8 cellular contexts compared by ENCODE assay signal in the genomic region with DNA sequence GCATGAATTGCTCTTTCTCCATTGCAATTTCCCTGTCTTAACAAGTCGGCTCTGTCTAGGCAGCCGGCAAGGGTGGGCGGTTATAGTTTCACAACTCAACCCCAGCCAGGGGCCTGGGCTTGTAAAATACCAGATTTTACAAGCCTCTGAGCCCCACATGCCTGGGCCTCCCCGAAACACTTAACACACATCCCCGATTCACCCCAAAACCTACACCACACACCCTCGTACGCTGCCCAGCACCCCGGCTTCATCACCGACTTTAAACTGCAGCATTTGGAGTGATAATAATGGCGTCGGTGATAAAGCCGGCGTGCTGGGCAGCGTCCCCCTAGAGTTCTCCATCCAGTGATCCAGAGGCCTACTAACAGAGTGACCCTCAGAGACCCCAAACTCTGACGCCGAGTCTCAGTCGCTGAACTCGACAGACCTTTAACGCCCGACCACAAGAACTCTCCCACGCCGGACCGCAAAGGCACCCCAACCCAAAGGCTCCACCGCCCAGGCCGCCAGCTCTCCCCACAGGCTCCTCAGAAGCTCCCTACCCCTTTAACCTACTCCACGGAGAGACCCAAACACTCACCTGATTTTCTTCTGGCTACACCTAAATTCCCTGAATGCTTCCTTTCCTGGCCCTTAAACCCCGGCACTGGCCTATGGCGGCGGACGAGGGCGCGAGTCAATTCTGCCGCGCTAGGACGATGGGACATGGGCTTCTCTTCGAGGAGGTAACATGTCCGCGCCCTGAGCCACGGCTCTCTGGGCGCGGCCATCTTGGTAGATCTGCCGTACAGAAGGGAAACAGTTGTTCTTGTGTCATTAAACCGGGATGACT. TPM values are rescaled to one million over a fixed set of nuclear protein-coding genes. Genes with fewer than 3 reads are reported as not detected.
DNase-seq lines count a peak whose midpoint lies in the region; ATAC-seq and TF ChIP-seq lines count a peak whose summit lies in the region.

A gene (minus strand): TSS at position 687 of the 835 bp plus-strand sequence. CDS start 4,910 bp downstream, outside the sequence.

- peak within 1 kb of the TSS; percentile 55 for H3K27ac ChIP-seq in layer of hippocampus (ENCODE audit: low read depth, low read length)

- H3K27me3 ChIP-seq in layer of hippocampus (ENCODE audit: control insufficient read depth, insufficient read depth, low read length), result no peaks in the 10 kb centered on the region

- H3K27ac Mint-ChIP-seq in activated CD4-positive, alpha-beta T cell treated with anti-CD3 and anti-CD28 coated beads, Interleukin-2, amount 10 ng/mL, durations not matched to agents 7 days and 5 days, result peak within 1 kb of the TSS; percentile 99

- peaks cover 60% of the 10 kb centered on the region for H3K9me3 Mint-ChIP-seq in activated CD4-positive, alpha-beta T cell treated with anti-CD3 and anti-CD28 coated beads, Interleukin-2, amount 10 ng/mL, durations not matched to agents 7 days and 5 days

- H3K36me3 Mint-ChIP-seq in activated CD4-positive, alpha-beta T cell treated with anti-CD3 and anti-CD28 coated beads, Interleukin-2, amount 10 ng/mL, durations not matched to agents 7 days and 5 days (ENCODE audit: low read depth), result peaks cover 62% of the 10 kb centered on the region

- peaks cover 7% of the 10 kb centered on the region for H3K27me3 Mint-ChIP-seq in activated CD4-positive, alpha-beta T cell treated with anti-CD3 and anti-CD28 coated beads, Interleukin-2, amount 10 ng/mL, durations not matched to agents 7 days and 5 days

- DNase-seq in GM13977 (ENCODE audit: low spot score), result peak; percentile 79
- peak; percentile 72 for DNase-seq in NCI-H510A (lab: John Stamatoyannopoulos, UW)
- peak; percentile 81 for DNase-seq in activated CD4-positive, alpha-beta T cell treated with anti-CD3 and anti-CD28 coated beads, Interleukin-2, amount 10 ng/mL, durations not matched to agents 7 days and 5 days
- peak; percentile 87 for DNase-seq in dedifferentiated amniotic fluid mesenchymal stem cell (ENCODE audit: extremely low spot score)
- DNase-seq in stimulated activated CD4-positive, alpha-beta T cell treated with anti-CD3 and anti-CD28 coated beads, Interleukin-15, amount 100 ng/mL, for 48 hours (ENCODE audit: low read depth in 2 of 2), result peak; percentile 68 to 69

- POLR2A ChIA-PET in activated CD4-positive, alpha-beta T cell treated with anti-CD3 and anti-CD28 coated beads, Interleukin-2, amount 10 ng/mL, durations not matched to agents 7 days and 5 days (lab: Charles Lee), result no interaction called here

- in situ Hi-C loops in GM13977 (cut with MboI; ENCODE audit: low pct_unique_long_range_greater_than_20kb, low sequenced_read_pairs, unreplicated experiment), result no loop called here

- ATAC-seq in HG02981 (IDR thresholded peaks at IDR 0.05; ENCODE audit: unreplicated experiment), result peak; percentile 72
- ATAC-seq in GM21447 (IDR thresholded peaks at IDR 0.05; ENCODE audit: unreplicated experiment), result no peak

- peak within 1 kb of the TSS; percentile 99 for H3K4me3 Mint-ChIP-seq in activated CD4-positive, alpha-beta T cell treated with anti-CD3 and anti-CD28 coated beads, Interleukin-2, amount 10 ng/mL, durations not matched to agents 7 days and 5 days

- CTCF ChIA-PET in activated CD4-positive, alpha-beta T cell treated with anti-CD3 and anti-CD28 coated beads, Interleukin-2, amount 10 ng/mL, durations not matched to agents 7 days and 5 days (lab: Charles Lee), result no interaction called here

- peaks cover 23% of the 10 kb centered on the region for H3K4me1 Mint-ChIP-seq in activated CD4-positive, alpha-beta T cell treated with anti-CD3 and anti-CD28 coated beads, Interleukin-2, amount 10 ng/mL, durations not matched to agents 7 days and 5 days

- no peak for TF ChIP-seq CTCF in GM13977 (IDR thresholded peaks at IDR 0.05; ENCODE audit: extremely low read depth, insufficient read depth, missing control alignments)

RNA-seq across cellular contexts. Expression of the gene that starts here (rescaled TPM):
- total RNA-seq in activated CD4-positive, alpha-beta T cell treated with anti-CD3 and anti-CD28 coated beads, Interleukin-2, amount 10 ng/mL, durations not matched to agents 7 days and 5 days, result 10 to 100 TPM; 12.2 to 12.8 TPM
